ENCODE assay signal across 1 cellular context in the genomic region with DNA sequence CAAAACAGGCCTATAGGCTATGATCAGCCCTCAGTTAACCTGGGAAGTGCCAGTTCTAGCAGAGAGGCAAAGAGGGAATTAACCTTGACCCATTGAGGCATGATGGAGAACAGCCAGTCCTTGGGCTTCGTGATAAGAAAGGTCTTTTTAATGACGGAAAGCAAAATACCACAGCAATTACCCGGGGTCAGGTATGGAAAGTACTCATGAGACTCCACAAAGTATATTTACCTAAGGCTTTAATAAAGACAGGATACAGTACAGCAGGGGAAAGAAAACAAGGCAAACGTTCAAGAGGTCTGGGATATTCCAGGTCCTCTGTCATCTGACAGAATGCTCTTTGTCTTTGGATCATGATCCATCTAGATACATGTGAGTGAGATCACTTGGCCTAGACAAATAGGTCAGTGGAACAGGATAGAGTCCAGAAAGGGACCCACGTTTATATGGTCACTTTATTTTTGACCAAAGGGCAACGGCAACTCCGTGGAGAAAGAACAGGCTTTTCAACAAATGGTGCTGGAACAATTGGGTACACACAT.
TF ChIP-seq lines count a peak whose summit lies in the region.

No MANE protein-coding gene starts in this region.

TF ChIP-seq in HepG2, 621 proteins besides CTCF, POLR2A, EP300 and RAD21 (continued from another document and continues in another):
- TF ChIP-seq, protein P1, sequence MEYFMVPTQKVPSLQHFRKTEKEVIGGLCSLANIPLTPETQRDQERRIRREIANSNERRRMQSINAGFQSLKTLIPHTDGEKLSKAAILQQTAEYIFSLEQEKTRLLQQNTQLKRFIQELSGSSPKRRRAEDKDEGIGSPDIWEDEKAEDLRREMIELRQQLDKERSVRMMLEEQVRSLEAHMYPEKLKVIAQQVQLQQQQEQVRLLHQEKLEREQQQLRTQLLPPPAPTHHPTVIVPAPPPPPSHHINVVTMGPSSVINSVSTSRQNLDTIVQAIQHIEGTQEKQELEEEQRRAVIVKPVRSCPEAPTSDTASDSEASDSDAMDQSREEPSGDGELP (IDR thresholded peaks at IDR 0.05; ENCODE audit: borderline replicate concordance, low read depth), result peak; percentile 79; the same call in 1 of the 2 replicates
- no peak; the same call in 1 of the 2 replicates for TF ChIP-seq ZBTB38 (CRISPR knock-in tag; IDR thresholded peaks at IDR 0.05)
- TF ChIP-seq ZSCAN25 (CRISPR knock-in tag; IDR thresholded peaks at IDR 0.05), result peak; percentile 22; the same call in 1 of the 2 replicates
- TF ChIP-seq, protein P2, sequence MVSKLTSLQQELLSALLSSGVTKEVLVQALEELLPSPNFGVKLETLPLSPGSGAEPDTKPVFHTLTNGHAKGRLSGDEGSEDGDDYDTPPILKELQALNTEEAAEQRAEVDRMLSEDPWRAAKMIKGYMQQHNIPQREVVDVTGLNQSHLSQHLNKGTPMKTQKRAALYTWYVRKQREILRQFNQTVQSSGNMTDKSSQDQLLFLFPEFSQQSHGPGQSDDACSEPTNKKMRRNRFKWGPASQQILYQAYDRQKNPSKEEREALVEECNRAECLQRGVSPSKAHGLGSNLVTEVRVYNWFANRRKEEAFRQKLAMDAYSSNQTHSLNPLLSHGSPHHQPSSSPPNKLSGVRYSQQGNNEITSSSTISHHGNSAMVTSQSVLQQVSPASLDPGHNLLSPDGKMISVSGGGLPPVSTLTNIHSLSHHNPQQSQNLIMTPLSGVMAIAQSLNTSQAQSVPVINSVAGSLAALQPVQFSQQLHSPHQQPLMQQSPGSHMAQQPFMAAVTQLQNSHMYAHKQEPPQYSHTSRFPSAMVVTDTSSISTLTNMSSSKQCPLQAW (CRISPR knock-in tag; IDR thresholded peaks at IDR 0.05), result peak; percentile 62
- TF ChIP-seq ZNF761 (CRISPR knock-in tag; conservative IDR thresholded peaks at IDR 0.05), result peak; percentile 47; the same call in 1 of the 2 replicates
- peak; percentile 67; the same call in 1 of the 2 replicates for TF ChIP-seq NFKBIZ (CRISPR knock-in tag; IDR thresholded peaks at IDR 0.05)
- no peak for TF ChIP-seq ZNF326 (CRISPR knock-in tag; IDR thresholded peaks at IDR 0.05; ENCODE audit: borderline replicate concordance)
- TF ChIP-seq ARHGAP35 (CRISPR knock-in tag; IDR thresholded peaks at IDR 0.05; ENCODE audit: borderline replicate concordance), result no peak
- TF ChIP-seq, protein P3, sequence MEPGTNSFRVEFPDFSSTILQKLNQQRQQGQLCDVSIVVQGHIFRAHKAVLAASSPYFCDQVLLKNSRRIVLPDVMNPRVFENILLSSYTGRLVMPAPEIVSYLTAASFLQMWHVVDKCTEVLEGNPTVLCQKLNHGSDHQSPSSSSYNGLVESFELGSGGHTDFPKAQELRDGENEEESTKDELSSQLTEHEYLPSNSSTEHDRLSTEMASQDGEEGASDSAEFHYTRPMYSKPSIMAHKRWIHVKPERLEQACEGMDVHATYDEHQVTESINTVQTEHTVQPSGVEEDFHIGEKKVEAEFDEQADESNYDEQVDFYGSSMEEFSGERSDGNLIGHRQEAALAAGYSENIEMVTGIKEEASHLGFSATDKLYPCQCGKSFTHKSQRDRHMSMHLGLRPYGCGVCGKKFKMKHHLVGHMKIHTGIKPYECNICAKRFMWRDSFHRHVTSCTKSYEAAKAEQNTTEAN (CRISPR knock-in tag; conservative IDR thresholded peaks at IDR 0.05), result 0 out of 2 replicates have a peak, but pooled peaks have one; percentile 45
- TF ChIP-seq ZNF138 (CRISPR knock-in tag; IDR thresholded peaks at IDR 0.05; ENCODE audit: low read depth), result no peak
- no peak for TF ChIP-seq ZNF460 (CRISPR knock-in tag; IDR thresholded peaks at IDR 0.05; ENCODE audit: borderline replicate concordance)
- no peak for TF ChIP-seq SP1 (IDR thresholded peaks at IDR 0.05)
- TF ChIP-seq SP1 (CRISPR knock-in tag; IDR thresholded peaks at IDR 0.05), result no peak
- no peak for TF ChIP-seq ONECUT2 (CRISPR knock-in tag; IDR thresholded peaks at IDR 0.05)
- no peak for TF ChIP-seq ZNF33A (CRISPR knock-in tag; IDR thresholded peaks at IDR 0.05; ENCODE audit: borderline replicate concordance)
- TF ChIP-seq ZNF264 (CRISPR knock-in tag; IDR thresholded peaks at IDR 0.05), result peak; percentile 73
- TF ChIP-seq, protein P4, sequence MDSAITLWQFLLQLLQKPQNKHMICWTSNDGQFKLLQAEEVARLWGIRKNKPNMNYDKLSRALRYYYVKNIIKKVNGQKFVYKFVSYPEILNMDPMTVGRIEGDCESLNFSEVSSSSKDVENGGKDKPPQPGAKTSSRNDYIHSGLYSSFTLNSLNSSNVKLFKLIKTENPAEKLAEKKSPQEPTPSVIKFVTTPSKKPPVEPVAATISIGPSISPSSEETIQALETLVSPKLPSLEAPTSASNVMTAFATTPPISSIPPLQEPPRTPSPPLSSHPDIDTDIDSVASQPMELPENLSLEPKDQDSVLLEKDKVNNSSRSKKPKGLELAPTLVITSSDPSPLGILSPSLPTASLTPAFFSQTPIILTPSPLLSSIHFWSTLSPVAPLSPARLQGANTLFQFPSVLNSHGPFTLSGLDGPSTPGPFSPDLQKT (CRISPR knock-in tag; IDR thresholded peaks at IDR 0.05; ENCODE audit: borderline replicate concordance), result no peak
- peak; percentile 75; the same call in 1 of the 2 replicates for TF ChIP-seq FOXK1 (CRISPR knock-in tag; IDR thresholded peaks at IDR 0.05; ENCODE audit: borderline replicate concordance, low read depth)
- TF ChIP-seq ZNF777 (CRISPR knock-in tag; IDR thresholded peaks at IDR 0.05), result no peak
- TF ChIP-seq AGO1 (IDR thresholded peaks at IDR 0.05; ENCODE audit: low read depth, low read length, poor library complexity, severe bottlenecking), result no peak
- peak; percentile 17; the same call in 1 of the 2 replicates for TF ChIP-seq ZNF136 (CRISPR knock-in tag; IDR thresholded peaks at IDR 0.05; ENCODE audit: low read depth)
- no peak for TF ChIP-seq SIN3B (IDR thresholded peaks at IDR 0.05; ENCODE audit: low read length)
- 0 out of 2 replicates have a peak, but pooled peaks have one; percentile 46 for TF ChIP-seq ZNF121 (CRISPR knock-in tag; IDR thresholded peaks at IDR 0.05)
- TF ChIP-seq ZIK1 (CRISPR knock-in tag; IDR thresholded peaks at IDR 0.05; ENCODE audit: borderline replicate concordance, low read depth), result no peak
- no peak for TF ChIP-seq ZNF768 (CRISPR knock-in tag; IDR thresholded peaks at IDR 0.05)
- TF ChIP-seq ZBTB7B (CRISPR knock-in tag; IDR thresholded peaks at IDR 0.05), result peak; percentile 42
- TF ChIP-seq, protein P5, sequence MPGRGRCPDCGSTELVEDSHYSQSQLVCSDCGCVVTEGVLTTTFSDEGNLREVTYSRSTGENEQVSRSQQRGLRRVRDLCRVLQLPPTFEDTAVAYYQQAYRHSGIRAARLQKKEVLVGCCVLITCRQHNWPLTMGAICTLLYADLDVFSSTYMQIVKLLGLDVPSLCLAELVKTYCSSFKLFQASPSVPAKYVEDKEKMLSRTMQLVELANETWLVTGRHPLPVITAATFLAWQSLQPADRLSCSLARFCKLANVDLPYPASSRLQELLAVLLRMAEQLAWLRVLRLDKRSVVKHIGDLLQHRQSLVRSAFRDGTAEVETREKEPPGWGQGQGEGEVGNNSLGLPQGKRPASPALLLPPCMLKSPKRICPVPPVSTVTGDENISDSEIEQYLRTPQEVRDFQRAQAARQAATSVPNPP (CRISPR knock-in tag; IDR thresholded peaks at IDR 0.05), result no peak
- TF ChIP-seq NFRKB (IDR thresholded peaks at IDR 0.05), result no peak
- peak; percentile 95 for TF ChIP-seq FOXA3 (CRISPR knock-in tag; IDR thresholded peaks at IDR 0.05)
- TF ChIP-seq, protein P6, sequence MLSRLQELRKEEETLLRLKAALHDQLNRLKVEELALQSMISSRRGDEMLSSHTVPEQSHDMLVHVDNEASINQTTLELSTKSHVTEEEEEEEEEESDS (CRISPR knock-in tag; IDR thresholded peaks at IDR 0.05; ENCODE audit: borderline replicate concordance), result no peak
- no peak for TF ChIP-seq HNRNPH1 (optimal IDR thresholded peaks at IDR 0.05; ENCODE audit: low read depth, low read length)
- no peak for TF ChIP-seq ZNF234 (CRISPR knock-in tag; conservative IDR thresholded peaks at IDR 0.05)
- TF ChIP-seq ZNF232 (CRISPR knock-in tag; IDR thresholded peaks at IDR 0.05; ENCODE audit: borderline replicate concordance), result 0 out of 2 replicates have a peak, but pooled peaks have one; percentile 43
- TF ChIP-seq NFE2L2 (IDR thresholded peaks at IDR 0.05; ENCODE audit: low read length), result no peak
- TF ChIP-seq ZBTB3 (CRISPR knock-in tag; IDR thresholded peaks at IDR 0.05; ENCODE audit: borderline replicate concordance, low read depth), result no peak
- TF ChIP-seq ZFY (CRISPR knock-in tag; IDR thresholded peaks at IDR 0.05), result 0 out of 2 replicates have a peak, but pooled peaks have one; percentile 45
- TF ChIP-seq BRD4 (CRISPR knock-in tag; IDR thresholded peaks at IDR 0.05), result 0 out of 2 replicates have a peak, but pooled peaks have one; percentile 79
- 0 out of 2 replicates have a peak, but pooled peaks have one; percentile 39 for TF ChIP-seq GATAD1 (CRISPR knock-in tag; IDR thresholded peaks at IDR 0.05)
- TF ChIP-seq, protein P7, sequence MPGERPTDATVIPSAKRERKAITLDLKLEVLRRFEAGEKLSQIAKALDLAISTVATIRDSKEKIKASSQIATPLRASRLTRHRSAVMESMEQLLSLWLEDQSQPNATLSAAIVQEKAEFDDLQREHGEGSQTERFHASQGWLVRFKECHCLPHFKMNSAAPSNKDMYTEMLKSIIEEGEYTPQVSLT (CRISPR knock-in tag; IDR thresholded peaks at IDR 0.05; ENCODE audit: borderline replicate concordance, low read depth), result no peak
- no peak for TF ChIP-seq ZNF34 (CRISPR knock-in tag; IDR thresholded peaks at IDR 0.05; ENCODE audit: borderline replicate concordance)
- TF ChIP-seq, protein P8, sequence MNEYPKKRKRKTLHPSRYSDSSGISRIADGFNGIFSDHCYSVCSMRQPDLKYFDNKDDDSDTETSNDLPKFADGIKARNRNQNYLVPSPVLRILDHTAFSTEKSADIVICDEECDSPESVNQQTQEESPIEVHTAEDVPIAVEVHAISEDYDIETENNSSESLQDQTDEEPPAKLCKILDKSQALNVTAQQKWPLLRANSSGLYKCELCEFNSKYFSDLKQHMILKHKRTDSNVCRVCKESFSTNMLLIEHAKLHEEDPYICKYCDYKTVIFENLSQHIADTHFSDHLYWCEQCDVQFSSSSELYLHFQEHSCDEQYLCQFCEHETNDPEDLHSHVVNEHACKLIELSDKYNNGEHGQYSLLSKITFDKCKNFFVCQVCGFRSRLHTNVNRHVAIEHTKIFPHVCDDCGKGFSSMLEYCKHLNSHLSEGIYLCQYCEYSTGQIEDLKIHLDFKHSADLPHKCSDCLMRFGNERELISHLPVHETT (CRISPR knock-in tag; conservative IDR thresholded peaks at IDR 0.05), result no peak
- TF ChIP-seq AKAP8 (CRISPR knock-in tag; IDR thresholded peaks at IDR 0.05), result peak; percentile 70; the same call in 1 of the 2 replicates
- peak; percentile 48; the same call in 1 of the 2 replicates for TF ChIP-seq KDM6A (CRISPR knock-in tag; IDR thresholded peaks at IDR 0.05; ENCODE audit: low read depth)
- TF ChIP-seq CEBPB (IDR thresholded peaks at IDR 0.05; ENCODE audit: borderline replicate concordance, low read depth, low read length), result no peak
- no peak for TF ChIP-seq KLF12 (CRISPR knock-in tag; IDR thresholded peaks at IDR 0.05; ENCODE audit: borderline replicate concordance)
- TF ChIP-seq NCOA2 (CRISPR knock-in tag; IDR thresholded peaks at IDR 0.05), result peak; percentile 97
- no peak; the same call in 1 of the 2 replicates for TF ChIP-seq ZNF124 (CRISPR knock-in tag; IDR thresholded peaks at IDR 0.05)
- TF ChIP-seq ZNF350 (CRISPR knock-in tag; IDR thresholded peaks at IDR 0.05; ENCODE audit: borderline replicate concordance, low read depth), result no peak
- TF ChIP-seq CEBPG (CRISPR knock-in tag; IDR thresholded peaks at IDR 0.05), result peak; percentile 66
- TF ChIP-seq, protein P9, sequence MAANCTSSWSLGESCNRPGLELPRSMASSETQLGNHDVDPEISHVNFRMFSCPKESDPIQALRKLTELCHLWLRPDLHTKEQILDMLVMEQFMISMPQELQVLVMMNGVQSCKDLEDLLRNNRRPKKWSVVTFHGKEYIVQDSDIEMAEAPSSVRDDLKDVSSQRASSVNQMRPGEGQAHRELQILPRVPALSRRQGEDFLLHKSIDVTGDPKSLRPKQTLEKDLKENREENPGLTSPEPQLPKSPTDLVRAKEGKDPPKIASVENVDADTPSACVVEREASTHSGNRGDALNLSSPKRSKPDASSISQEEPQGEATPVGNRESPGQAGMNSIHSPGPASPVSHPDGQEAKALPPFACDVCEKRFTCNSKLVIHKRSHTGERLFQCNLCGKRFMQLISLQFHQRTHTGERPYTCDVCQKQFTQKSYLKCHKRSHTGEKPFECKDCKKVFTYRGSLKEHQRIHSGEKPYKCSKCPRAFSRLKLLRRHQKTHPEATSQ (CRISPR knock-in tag; IDR thresholded peaks at IDR 0.05; ENCODE audit: borderline replicate concordance), result peak; percentile 71; the same call in 1 of the 2 replicates
- TF ChIP-seq, protein P10, sequence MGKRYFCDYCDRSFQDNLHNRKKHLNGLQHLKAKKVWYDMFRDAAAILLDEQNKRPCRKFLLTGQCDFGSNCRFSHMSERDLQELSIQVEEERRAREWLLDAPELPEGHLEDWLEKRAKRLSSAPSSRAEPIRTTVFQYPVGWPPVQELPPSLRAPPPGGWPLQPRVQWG (CRISPR knock-in tag; IDR thresholded peaks at IDR 0.05; ENCODE audit: borderline replicate concordance, low read depth), result no peak
- no peak for TF ChIP-seq ZNF577 (CRISPR knock-in tag; IDR thresholded peaks at IDR 0.05; ENCODE audit: borderline replicate concordance, low read depth)
- TF ChIP-seq, protein P11, sequence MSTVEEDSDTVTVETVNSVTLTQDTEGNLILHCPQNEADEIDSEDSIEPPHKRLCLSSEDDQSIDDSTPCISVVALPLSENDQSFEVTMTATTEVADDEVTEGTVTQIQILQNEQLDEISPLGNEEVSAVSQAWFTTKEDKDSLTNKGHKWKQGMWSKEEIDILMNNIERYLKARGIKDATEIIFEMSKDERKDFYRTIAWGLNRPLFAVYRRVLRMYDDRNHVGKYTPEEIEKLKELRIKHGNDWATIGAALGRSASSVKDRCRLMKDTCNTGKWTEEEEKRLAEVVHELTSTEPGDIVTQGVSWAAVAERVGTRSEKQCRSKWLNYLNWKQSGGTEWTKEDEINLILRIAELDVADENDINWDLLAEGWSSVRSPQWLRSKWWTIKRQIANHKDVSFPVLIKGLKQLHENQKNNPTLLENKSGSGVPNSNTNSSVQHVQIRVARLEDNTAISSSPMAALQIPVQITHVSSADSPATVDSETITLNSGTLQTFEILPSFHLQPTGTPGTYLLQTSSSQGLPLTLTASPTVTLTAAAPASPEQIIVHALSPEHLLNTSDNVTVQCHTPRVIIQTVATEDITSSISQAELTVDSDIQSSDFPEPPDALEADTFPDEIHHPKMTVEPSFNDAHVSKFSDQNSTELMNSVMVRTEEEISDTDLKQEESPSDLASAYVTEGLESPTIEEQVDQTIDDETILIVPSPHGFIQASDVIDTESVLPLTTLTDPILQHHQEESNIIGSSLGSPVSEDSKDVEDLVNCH (CRISPR knock-in tag; IDR thresholded peaks at IDR 0.05), result no peak
